ENCODE assay signal across 13 cellular contexts in the genomic region with DNA sequence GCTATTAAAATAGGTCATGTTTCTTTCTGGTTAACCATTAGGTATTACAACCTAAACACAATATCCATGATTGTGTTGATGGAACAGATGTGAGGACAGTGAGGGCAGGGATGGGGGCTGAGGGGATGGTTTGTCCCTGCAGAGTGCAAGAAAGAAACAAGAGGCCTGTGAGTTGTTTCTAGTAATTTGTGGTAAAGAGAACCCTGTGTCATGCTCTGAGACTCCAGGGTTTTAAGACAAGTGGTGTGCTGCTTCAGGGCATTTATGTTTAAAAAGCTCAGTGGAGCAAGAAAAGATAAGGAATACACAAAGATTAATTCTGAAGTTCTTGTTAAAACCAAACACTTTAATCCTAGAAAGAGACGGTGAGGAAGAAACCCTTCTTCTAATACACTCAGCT.
DNase-seq lines count a peak whose midpoint lies in the region; ATAC-seq and TF ChIP-seq lines count a peak whose summit lies in the region.
"Had no signal": no experiment of that assay in that cellular context is flagged by ENCODE, and none has a peak within 500 bp of the region (broad histone marks: within the 10 kb centered on the region; RNA-seq: fewer than 3 reads in every experiment).

No MANE protein-coding gene starts in this region.

- H3K9ac ChIP-seq in mammary epithelial cell (ENCODE audit: insufficient read depth, low read length) = no peak overlapping the region

- H3K36me3 Mint-ChIP-seq in brain = no peaks in the 10 kb centered on the region

- peaks cover 2% of the 10 kb centered on the region for H3K27me3 Mint-ChIP-seq in brain

- TF ChIP-seq POLR2A in breast epithelium (IDR thresholded peaks at IDR 0.05) = no peak
- TF ChIP-seq POLR2A in uterus (IDR thresholded peaks at IDR 0.05) = no peak
- TF ChIP-seq POLR2A in upper lobe of left lung (IDR thresholded peaks at IDR 0.05) = no peak

- CTCF ChIA-PET in mammary epithelial cell (lab: Charles Lee; ENCODE audit: low non-redundant PET) = no interaction called here

- DNase-seq in mammary epithelial cell = peak; percentile 16
- no peak for DNase-seq in breast epithelium (ENCODE audit: low spot score in 2 of 2)
- DNase-seq in left kidney (ENCODE audit: low read depth, low spot score) = peak; percentile 3
- DNase-seq in uterus = no peak
- DNase-seq in right atrium auricular region (ENCODE audit: low spot score) = no peak
- no peak for DNase-seq in upper lobe of left lung
- DNase-seq: activated CD8-positive, alpha-beta T cell treated with anti-CD3 and anti-CD28 coated beads, Interleukin-2, amount 10 ng/mL, durations not matched to agents 7 days and 5 days; DMS 273 treated with DMSO at 0.1 percent for 48 hours; lower lobe of right lung; SHP77; stimulated activated CD4-positive, alpha-beta T cell treated with anti-CD3 and anti-CD28 coated beads, Interleukin-15, amount 100 ng/mL, for 24 hours had no signal

- H3K4me1 Mint-ChIP-seq in brain = peaks cover 39% of the 10 kb centered on the region

- H2AFZ ChIP-seq in mammary epithelial cell (ENCODE audit: low read depth, low read length) = no peak overlapping the region

- H3K4me3 ChIP-seq in mammary epithelial cell (replicated peaks in 1 of 3; ENCODE audit: insufficient read depth in 1 of 3, low read depth in 2 of 3, low read length in 3 of 3) (no peak overlapping the region), breast epithelium (no peak overlapping the region), uterus (no peak overlapping the region), right atrium auricular region (no peak overlapping the region), upper lobe of left lung (no peak overlapping the region)
- H3K4me3 ChIP-seq: lower lobe of right lung had no signal

- no peak for ATAC-seq in GM18498 (IDR thresholded peaks at IDR 0.05; ENCODE audit: unreplicated experiment)
- ATAC-seq in upper lobe of left lung (ENCODE audit: low FRiP score in 2 of 2) = no peak
- ATAC-seq: activated CD8-positive, alpha-beta T cell treated with anti-CD3 and anti-CD28 coated beads, Interleukin-2, amount 10 ng/mL, durations not matched to agents 7 days and 5 days; lower lobe of right lung had no signal

- H3K79me2 ChIP-seq in mammary epithelial cell (ENCODE audit: insufficient read depth, low read length) = no peaks in the 10 kb centered on the region

- H4K20me1 ChIP-seq in mammary epithelial cell (ENCODE audit: insufficient read depth, low read length) = no peaks in the 10 kb centered on the region

- no peak overlapping the region for H3K4me2 ChIP-seq in mammary epithelial cell (ENCODE audit: insufficient read depth, low read depth, low read length)

- H3K4me1 ChIP-seq in mammary epithelial cell (ENCODE audit: insufficient read depth, low read length) (peaks cover 37% of the 10 kb centered on the region), breast epithelium (no peaks in the 10 kb centered on the region), uterus (no peaks in the 10 kb centered on the region), right atrium auricular region (no peaks in the 10 kb centered on the region), upper lobe of left lung (no peaks in the 10 kb centered on the region)
- H3K4me1 ChIP-seq: lower lobe of right lung had no signal

- H3K27ac ChIP-seq in mammary epithelial cell (ENCODE audit: insufficient read depth, low read depth, low read length) (no peak overlapping the region), breast epithelium (no peak overlapping the region), uterus (peak overlapping the region; percentile 69 to 75), right atrium auricular region (no peak overlapping the region), upper lobe of left lung (no peak overlapping the region)
- H3K27ac ChIP-seq: lower lobe of right lung had no signal

- no peaks in the 10 kb centered on the region for H3K9me3 Mint-ChIP-seq in brain

- H3K9me3 ChIP-seq in mammary epithelial cell (replicated peaks; ENCODE audit: insufficient read depth, low read length) (no peaks in the 10 kb centered on the region), breast epithelium (no peaks in the 10 kb centered on the region), uterus (no peaks in the 10 kb centered on the region), right atrium auricular region (no peaks in the 10 kb centered on the region), upper lobe of left lung (no peaks in the 10 kb centered on the region)
- H3K9me3 ChIP-seq: lower lobe of right lung had no signal

- intact Hi-C loops in mammary epithelial cell (cut with micrococcal nuclease) = loop anchor here (5.0 kb wide), 1 partner anchor 654 kb away; a partner anchor contains a TSS
- intact Hi-C loops in breast epithelium (cut with DNase I; ENCODE audit: low total_unique reads) = no loop called here
- intact Hi-C loops in uterus (cut with DNase I; ENCODE audit: low total_unique reads) = no loop called here

- no peaks in the 10 kb centered on the region for H3K36me3 ChIP-seq in mammary epithelial cell (ENCODE audit: insufficient read depth, low read length)
- no peaks in the 10 kb centered on the region for H3K36me3 ChIP-seq in breast epithelium
- no peaks in the 10 kb centered on the region for H3K36me3 ChIP-seq in uterus
- H3K36me3 ChIP-seq in right atrium auricular region = no peaks in the 10 kb centered on the region
- H3K36me3 ChIP-seq in upper lobe of left lung = no peaks in the 10 kb centered on the region
- H3K36me3 ChIP-seq: lower lobe of right lung had no signal

- no peak overlapping the region for H3K4me3 Mint-ChIP-seq in brain
- H3K4me3 Mint-ChIP-seq: activated CD8-positive, alpha-beta T cell treated with anti-CD3 and anti-CD28 coated beads, Interleukin-2, amount 10 ng/mL, durations not matched to agents 7 days and 5 days had no signal

- no peak for TF ChIP-seq CTCF in mammary epithelial cell (conservative IDR thresholded peaks at IDR 0.05 in 1 of 2, IDR thresholded peaks at IDR 0.05 in 1 of 2; ENCODE audit: extremely low read depth in 1 of 2, insufficient read depth in 1 of 2, low read depth in 1 of 2, low read length in 2 of 2)
- TF ChIP-seq CTCF in breast epithelium (IDR thresholded peaks at IDR 0.05) = no peak
- no peak for TF ChIP-seq CTCF in brain (conservative IDR thresholded peaks at IDR 0.05)
- TF ChIP-seq CTCF in uterus (IDR thresholded peaks at IDR 0.05) = no peak
- no peak for TF ChIP-seq CTCF in right atrium auricular region (IDR thresholded peaks at IDR 0.05)
- TF ChIP-seq CTCF in upper lobe of left lung (IDR thresholded peaks at IDR 0.05) = no peak

- no peak for TF ChIP-seq EP300 in upper lobe of left lung (IDR thresholded peaks at IDR 0.05)

- H3K27me3 ChIP-seq in mammary epithelial cell (ENCODE audit: insufficient read depth, low read length) = no peaks in the 10 kb centered on the region
- H3K27me3 ChIP-seq in breast epithelium = no peaks in the 10 kb centered on the region
- no peaks in the 10 kb centered on the region for H3K27me3 ChIP-seq in uterus
- no peaks in the 10 kb centered on the region for H3K27me3 ChIP-seq in right atrium auricular region
- H3K27me3 ChIP-seq in upper lobe of left lung = no peaks in the 10 kb centered on the region

- dilution Hi-C loops in mammary epithelial cell (cut with HindIII; ENCODE audit: low sequenced_read_pairs) = loop anchor here (10.0 kb wide), 2 partner anchors 238 to 522 kb away; no protein-coding TSS in a partner anchor

- BruUV-seq in mammary epithelial cell (replicated peaks; lab: Mats Ljungman, UMichigan) = no TSS peak

- peak overlapping the region in 3 of 5 experiments; percentile 45 to 47 (median 47) for H3K27ac Mint-ChIP-seq in brain
- H3K27ac Mint-ChIP-seq: activated CD8-positive, alpha-beta T cell treated with anti-CD3 and anti-CD28 coated beads, Interleukin-2, amount 10 ng/mL, durations not matched to agents 7 days and 5 days had no signal

- in situ Hi-C loops in mammary epithelial cell (cut with MboI; ENCODE audit: low sequenced_read_pairs in 2 of 2) = no loop called here

- WGBS in mammary epithelial cell (ENCODE audit: low coverage, missing lambda C conversion rate) = 100% methylated on average over 1 of the region's 1 CpG
- 35 to 43% methylated on average over 1 of the region's 1 CpG for WGBS in upper lobe of left lung, 2 donors

Comparison
In these comparisons a context has a peak if more than half of its experiments do, and no peak if none do; other contexts are left out.
1. DNase-seq: peak in mammary epithelial cell (single experiment) and left kidney (single experiment); none in breast epithelium (0 of 2), uterus (0 of 2), right atrium auricular region (single experiment) and upper lobe of left lung (0 of 2).
2. H3K27ac ChIP-seq: peak in uterus (2 of 2); none in mammary epithelial cell (single experiment), breast epithelium (0 of 2), right atrium auricular region (0 of 2) and upper lobe of left lung (0 of 4).